8 cellular contexts compared by ENCODE assay signal in the genomic region with DNA sequence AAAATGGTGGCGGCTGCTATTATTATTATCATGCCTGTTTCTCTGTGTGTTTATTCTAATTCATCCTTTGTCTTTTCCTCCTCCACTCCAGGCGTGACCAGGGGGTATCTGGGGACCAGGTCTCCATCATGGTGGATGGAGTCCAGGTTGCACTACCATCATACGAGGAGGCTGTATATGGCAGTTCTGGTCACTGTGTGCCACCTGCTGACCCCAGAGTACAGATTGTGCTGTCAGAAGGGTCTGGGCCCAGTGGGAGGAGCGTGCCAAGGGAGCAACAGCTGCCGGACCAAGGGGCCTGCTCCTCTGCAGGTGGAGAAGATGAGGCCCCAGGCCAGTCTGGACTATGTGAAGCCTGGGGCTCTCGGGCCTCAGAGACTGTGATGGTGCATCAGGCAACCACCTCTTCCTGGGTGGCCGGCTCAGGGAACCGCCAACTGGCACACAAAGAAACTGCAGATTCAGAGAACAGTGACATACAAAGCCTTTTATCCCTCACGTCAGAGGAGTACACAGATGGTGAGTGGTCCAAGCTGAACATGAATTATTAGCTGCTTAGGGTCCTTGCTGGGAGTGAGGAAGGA. TPM values are rescaled to one million over a fixed set of nuclear protein-coding genes. Genes with fewer than 3 reads are reported as not detected.
A peak's percentile ranks its signal among the peaks of the same experiment; 100 is the strongest.
DNase-seq lines count a peak whose midpoint lies in the region; ATAC-seq, FAIRE-seq and TF ChIP-seq lines count a peak whose summit lies in the region.

No MANE protein-coding gene starts in this region.

- H3K56ac ChIP-seq in H1 (replicated peaks; ENCODE audit: insufficient read length, low read depth, low read length), result no peak overlapping the region

- H2BK120ac ChIP-seq in H1 (replicated peaks; ENCODE audit: low read depth, low read length), result no peak overlapping the region

- no peak overlapping the region for H2BK20ac ChIP-seq in H1 (ENCODE audit: low read length)

- CTCF ChIA-PET in H1 (lab: Charles Lee; ENCODE audit: partially characterized antibody), result interaction anchor here (0.7 to 4.9 kb wide), 18 partner anchors 10 to 173 kb away, joined by 3 to 39 read pairs (median 4); no protein-coding TSS in a partner anchor

- H4K91ac ChIP-seq in H1 (replicated peaks; ENCODE audit: insufficient read length, low read length), result no peak overlapping the region

- no peak overlapping the region for H3K4me2 ChIP-seq in H1 (ENCODE audit: insufficient read depth in 1 of 2, low read depth in 2 of 2, low read length in 2 of 2)

- H3K14ac ChIP-seq in H1 (ENCODE audit: insufficient read length), result no peak overlapping the region

- no peaks in the 10 kb centered on the region for H3K27me3 ChIP-seq in RWPE2 (ENCODE audit: insufficient read depth, poor library complexity, severe bottlenecking)
- no peaks in the 10 kb centered on the region for H3K27me3 ChIP-seq in H1 (replicated peaks in 1 of 4; ENCODE audit: control insufficient read depth in 3 of 4, extremely low read depth in 1 of 4, insufficient read depth in 3 of 4, low read length in 3 of 4)

- H3K4me1 ChIP-seq in RWPE2 (ENCODE audit: insufficient read depth, poor library complexity, severe bottlenecking) (peaks cover 17% of the 10 kb centered on the region), H1 (replicated peaks in 1 of 4; ENCODE audit: control insufficient read depth in 3 of 4, insufficient read depth in 4 of 4, low read length in 3 of 4) (peaks cover 6 to 26% (median 18%) of the 10 kb centered on the region in 4 experiments)

- H3K23me2 ChIP-seq in H1 (ENCODE audit: low read depth, low read length), result no peaks in the 10 kb centered on the region

- DNase-seq in RWPE2 (ENCODE audit: low spot score) (no peak), H1 (ENCODE audit: low read depth in 1 of 2, low spot score in 2 of 2) (no peak), kidney glomerular epithelial cell (lab: John Stamatoyannopoulos, UW) (no peak)
- DNase-seq in stimulated activated CD4-positive, alpha-beta T cell treated with anti-CD3 and anti-CD28 coated beads, Interleukin-4, amount 100 ng/mL, for 4 hours, result peak; percentile 23 to 32

- no peak overlapping the region for H2BK15ac ChIP-seq in H1 (ENCODE audit: low read length)

- no peaks in the 10 kb centered on the region for H3K79me2 ChIP-seq in H1 (ENCODE audit: control insufficient read depth in 1 of 2, insufficient read depth in 2 of 2, low read length in 2 of 2)

- 72% methylated on average over 9 of the region's 9 CpGs; no CpG with 5 or more reads in 1 of the 2 experiments for WGBS in H1 (ENCODE audit: extremely low coverage in 1 of 2, insufficient coverage in 1 of 2, insufficient read length in 1 of 2, insufficient replicate concordance in 2 of 2, low coverage in 1 of 2, low lambda C conversion rate in 2 of 2, missing lambda C conversion rate in 1 of 2), 2 experiments

- ATAC-seq in RWPE2 (ENCODE audit: low read depth), result no peak
- no peak for ATAC-seq in HG03460 (IDR thresholded peaks at IDR 0.05; ENCODE audit: unreplicated experiment)
- ATAC-seq in GM18517 (IDR thresholded peaks at IDR 0.05; ENCODE audit: unreplicated experiment), result no peak

- no peak overlapping the region for H2AK5ac ChIP-seq in H1 (ENCODE audit: low read depth, low read length)

- FAIRE-seq in H1 (lab: Jason Lieb, UNC), result no peak

- TF ChIP-seq CTCF in 22Rv1 (IDR thresholded peaks at IDR 0.05) (peak; percentile 51), GM12873 (IDR thresholded peaks at IDR 0.05; ENCODE audit: insufficient read depth, low read depth, low read length, missing control alignments) (peak; percentile 45), RWPE2 (IDR thresholded peaks at IDR 0.05; ENCODE audit: poor library complexity, severe bottlenecking) (peak; percentile 29), H1 (IDR thresholded peaks at IDR 0.05; ENCODE audit: control extremely low read depth in 1 of 3, insufficient read depth in 1 of 3, low read depth in 1 of 3, low read length in 3 of 3) (peak; percentile 44 to 66 (median 60))

- peak overlapping the region; percentile 4 for H3K4ac ChIP-seq in H1 (replicated peaks; ENCODE audit: insufficient read length, low read depth, low read length)

- peak overlapping the region; percentile 31; the same call in 1 of the 2 replicates for H2BK12ac ChIP-seq in H1 (ENCODE audit: low read depth, low read length)

- H3K9me3 ChIP-seq in RWPE2 (ENCODE audit: severe bottlenecking) (no peaks in the 10 kb centered on the region), H1 (ENCODE audit: insufficient read depth in 2 of 2, low read depth in 1 of 2, low read length in 1 of 2) (no peaks in the 10 kb centered on the region)

- no peak overlapping the region for H3K23ac ChIP-seq in H1 (ENCODE audit: insufficient read length)

- H3K9ac ChIP-seq in H1 (replicated peaks in 1 of 4; ENCODE audit: extremely low read depth in 1 of 4, low read depth in 3 of 4, low read length in 3 of 4), result no peak overlapping the region

- no peak overlapping the region for H4K8ac ChIP-seq in H1 (ENCODE audit: extremely low read depth, insufficient read depth, low read length)

- POLR2A ChIA-PET in H1 (lab: Charles Lee; ENCODE audit: partially characterized antibody), result no interaction called here

- no peak overlapping the region for H2BK5ac ChIP-seq in H1 (ENCODE audit: low read depth, low read length)

- no peak overlapping the region for H3K27ac ChIP-seq in 22Rv1
- no peak overlapping the region for H3K27ac ChIP-seq in RWPE2 (ENCODE audit: poor library complexity, severe bottlenecking)
- H3K27ac ChIP-seq in H1 (ENCODE audit: low read depth, low read length), result no peak overlapping the region

- no peak overlapping the region for H3K4me3 ChIP-seq in RWPE2 (ENCODE audit: severe bottlenecking)
- no peak overlapping the region for H3K4me3 ChIP-seq in H1 (ENCODE audit: extremely low read depth in 1 of 4, insufficient read depth in 2 of 4, low read depth in 3 of 4, low read length in 4 of 4)

- no peaks in the 10 kb centered on the region for H4K20me1 ChIP-seq in H1 (replicated peaks in 1 of 2; ENCODE audit: control insufficient read depth in 1 of 2, insufficient read depth in 2 of 2, low read length in 2 of 2)

- H3K79me1 ChIP-seq in H1 (ENCODE audit: low read depth, low read length), result no peaks in the 10 kb centered on the region

- no peak overlapping the region for H2AFZ ChIP-seq in H1 (ENCODE audit: low read length)

- TF ChIP-seq RAD21 in H1 (IDR thresholded peaks at IDR 0.05 in 1 of 2, conservative IDR thresholded peaks at IDR 0.05 in 1 of 2; ENCODE audit: low read depth in 2 of 2, low read length in 2 of 2), result peak; percentile 47 to 68

- no peak overlapping the region for H4K5ac ChIP-seq in H1 (ENCODE audit: insufficient read length, low read depth, low read length)

- H3K36me3 ChIP-seq in RWPE2 (ENCODE audit: low read depth) (peaks cover 32% of the 10 kb centered on the region), H1 (ENCODE audit: control insufficient read depth in 2 of 4, insufficient read depth in 4 of 4, low read length in 3 of 4) (no peaks in the 10 kb centered on the region)

- H3K18ac ChIP-seq in H1 (ENCODE audit: extremely low read depth, low read length), result 0 out of 2 replicates have a peak overlapping the region, but pooled peaks have one; percentile 68

- no peak for TF ChIP-seq EP300 in H1 (IDR thresholded peaks at IDR 0.05; ENCODE audit: borderline replicate concordance in 1 of 2, low read depth in 2 of 2, low read length in 2 of 2)

- no peak for TF ChIP-seq POLR2A in H1 (IDR thresholded peaks at IDR 0.05; ENCODE audit: control extremely low read depth in 1 of 2, low read depth in 2 of 2, low read length in 2 of 2)

TF ChIP-seq in H1, 55 proteins besides CTCF, POLR2A, EP300 and RAD21:
- TF ChIP-seq, protein P1, sequence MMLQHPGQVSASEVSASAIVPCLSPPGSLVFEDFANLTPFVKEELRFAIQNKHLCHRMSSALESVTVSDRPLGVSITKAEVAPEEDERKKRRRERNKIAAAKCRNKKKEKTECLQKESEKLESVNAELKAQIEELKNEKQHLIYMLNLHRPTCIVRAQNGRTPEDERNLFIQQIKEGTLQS (IDR thresholded peaks at IDR 0.05; ENCODE audit: insufficient read depth, low read depth, low read length), result 0 out of 2 replicates have a peak, but pooled peaks have one; percentile 10
- TF ChIP-seq YY1 (IDR thresholded peaks at IDR 0.05; ENCODE audit: low read depth, low read length) (0 out of 2 replicates have a peak, but pooled peaks have one; percentile 6), SUZ12 (IDR thresholded peaks at IDR 0.05; ENCODE audit: low read length) (no peak)

RNA-seq across cellular contexts. Expression of a gene that starts 58.3 kb away (rescaled TPM):
- 226 and 238 TPM in 2 replicates for total RNA-seq in H1 (2021; fragmentation: NEBNext Ultra II Directional; extraction: Animal tissue kit (Norgen Biotek cat#: 25700))
- polyA plus RNA-seq in H1 (2011; rRNA removed), result 101 and 114 TPM in 2 replicates
- polyA plus RNA-seq in H1 (2011; cell fraction: cytosol; rRNA removed), result 369 TPM
- polyA plus RNA-seq in H1 (2011; cell fraction: nucleus; rRNA removed), result 200 TPM
- 380 to 494 TPM (median 401 TPM) in 4 replicates for polyA plus RNA-seq in H1 (2012, experiment 1 of 2)
- 62.0 TPM for polyA plus RNA-seq in H1 (2012, experiment 2 of 2)
- polyA plus RNA-seq in H1 (2013, experiment 1 of 2), result 219 TPM
- 196 TPM for polyA plus RNA-seq in H1 (2013, experiment 2 of 2)
- 82.9 and 96.4 TPM in 2 replicates for polyA minus RNA-seq in H1 (2011; rRNA and poly(A)+ RNA removed)
- polyA minus RNA-seq in H1 (2011; cell fraction: cytosol; rRNA and poly(A)+ RNA removed), result 118 TPM
- polyA minus RNA-seq in H1 (2011; cell fraction: nucleus; rRNA and poly(A)+ RNA removed), result 225 TPM

Comparison
In these comparisons a context has a peak if more than half of its experiments do, and no peak if none do; other contexts are left out.
1. DNase-seq: peak in stimulated activated CD4-positive, alpha-beta T cell treated with anti-CD3 and anti-CD28 coated beads, Interleukin-4, amount 100 ng/mL, for 4 hours (2 of 2); none in RWPE2 (single experiment), H1 (0 of 2) and kidney glomerular epithelial cell (single experiment).
2. Peak in every context shown above with its lines, with median percentiles within 50 percentile points of each other: CTCF ChIP-seq.